In the genomic region with DNA sequence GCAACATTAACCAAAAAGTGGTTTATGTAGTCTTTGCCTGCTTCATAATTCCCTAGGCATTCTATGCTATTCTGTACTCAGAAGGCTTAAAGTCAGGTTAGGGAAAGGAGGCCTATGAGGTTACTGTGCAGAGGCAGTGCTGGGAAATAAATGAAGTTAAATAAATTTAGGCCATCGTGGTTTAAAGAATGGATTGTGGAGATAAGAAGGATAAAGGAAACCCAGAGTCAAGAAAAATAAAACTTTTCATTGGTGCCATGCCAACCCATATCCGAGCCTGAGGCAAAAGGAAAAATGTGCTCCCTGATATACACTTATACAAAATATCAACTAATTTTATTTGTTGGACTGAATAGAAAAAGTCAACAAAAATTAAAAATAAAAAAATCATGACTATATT, we compare ENCODE assay signal across 11 cellular contexts.
"Had no signal": no experiment of that assay in that cellular context is flagged by ENCODE, and none has a peak within 500 bp of the region (broad histone marks: within the 10 kb centered on the region; RNA-seq: fewer than 3 reads in every experiment).

No MANE protein-coding gene starts in this region.

- H3K27me3 ChIP-seq: ovary, tibial artery, vagina had no signal

- FAIRE-seq: colon had no signal

- H3K36me3 ChIP-seq: ovary, tibial artery, vagina had no signal

- H3K4me3 ChIP-seq: ovary, tibial artery, vagina had no signal

- H3K9me3 ChIP-seq: ovary, vagina had no signal

- H3K27ac ChIP-seq: ovary, tibial artery, vagina had no signal

- DNase-seq: activated naive CD4-positive, alpha-beta T cell; activated naive CD8-positive, alpha-beta T cell treated with anti-CD3 and anti-CD28 coated beads, Interleukin-2, amount 10 ng/mL, durations not matched to agents 7 days and 5 days; activated T-cell treated with anti-CD3 and anti-CD28 coated beads for 4 hours; foreskin melanocyte; kidney glomerular epithelial cell; ovary; stimulated activated CD4-positive, alpha-beta T cell treated with anti-CD3 and anti-CD28 coated beads, Interleukin-4, amount 100 ng/mL, for 1 hour; stimulated activated naive B cell treated with anti-CD40 and anti-IgM and Interleukin-4, amounts not matched to agents 10 μg/mL and 1 μg/mL and 100 μg/mL, for 72 hours; tibial artery had no signal

- H3K4me1 ChIP-seq: vagina had no signal
